In genomic region chr17:4004517-4005295, GRCh38 we compare ENCODE assay signal across 8 cellular contexts. TPM values are rescaled to one million over a fixed set of nuclear protein-coding genes. Genes with fewer than 3 reads are reported as not detected.
A peak's percentile ranks its signal among the peaks of the same experiment; 100 is the strongest.
DNase-seq lines count a peak whose midpoint lies in the region; ATAC-seq and TF ChIP-seq lines count a peak whose summit lies in the region.

No MANE protein-coding gene starts in this region.

- H2AFZ ChIP-seq in mammary epithelial cell (ENCODE audit: low read depth, low read length) = no peak overlapping the region

- H3K9ac ChIP-seq in mammary epithelial cell (ENCODE audit: insufficient read depth, low read length) (no peak overlapping the region), liver (ENCODE audit: low read depth in 1 of 2, low read length in 2 of 2) (no peak overlapping the region)

- H3K4me2 ChIP-seq in mammary epithelial cell (ENCODE audit: insufficient read depth, low read depth, low read length) = no peak overlapping the region

- TF ChIP-seq CTCF in CD14-positive monocyte (IDR thresholded peaks at IDR 0.05) = peak; percentile 99
- TF ChIP-seq CTCF in WI38 (IDR thresholded peaks at IDR 0.05; ENCODE audit: low read depth, low read length) = peak; percentile 60
- peak; percentile 59 to 72 for TF ChIP-seq CTCF in mammary epithelial cell (conservative IDR thresholded peaks at IDR 0.05 in 1 of 2, IDR thresholded peaks at IDR 0.05 in 1 of 2; ENCODE audit: extremely low read depth in 1 of 2, insufficient read depth in 1 of 2, low read depth in 1 of 2, low read length in 2 of 2)
- peak; percentile 68 for TF ChIP-seq CTCF in liver (IDR thresholded peaks at IDR 0.05; ENCODE audit: low read depth, low read length, missing input control)

- in situ Hi-C loops in mammary epithelial cell (cut with MboI; ENCODE audit: low sequenced_read_pairs in 2 of 2) = no loop called here

- peaks cover 49 to 52% of the 10 kb centered on the region in 2 donors for H3K36me3 Mint-ChIP-seq in CD14-positive monocyte

- no peaks in the 10 kb centered on the region for H3K79me2 ChIP-seq in mammary epithelial cell (ENCODE audit: insufficient read depth, low read length)

- H3K27ac ChIP-seq in mammary epithelial cell (ENCODE audit: insufficient read depth, low read depth, low read length) = no peak overlapping the region
- H3K27ac ChIP-seq in liver (ENCODE audit: low read depth in 1 of 2, low read length in 2 of 2) = no peak overlapping the region

- WGBS in mammary epithelial cell (ENCODE audit: low coverage, missing lambda C conversion rate) = 31% methylated on average over 34 of the region's 44 CpGs
- WGBS in liver = 44% methylated on average over 44 of the region's 44 CpGs

- no TSS peak for BruUV-seq in mammary epithelial cell (replicated peaks; lab: Mats Ljungman, UMichigan)

- peak overlapping the region in 1 of 2 donors; percentile 75 for H3K4me3 Mint-ChIP-seq in CD14-positive monocyte

- H3K36me3 ChIP-seq in mammary epithelial cell (ENCODE audit: insufficient read depth, low read length) (no peaks in the 10 kb centered on the region), liver (ENCODE audit: control insufficient read depth in 4 of 4, insufficient read depth in 3 of 4, low read depth in 1 of 4, low read length in 3 of 4) (peaks cover 16 to 45% (median 29%) of the 10 kb centered on the region in 4 donors)

- peaks cover 1 to 19% (median 3%) of the 10 kb centered on the region in 3 donors for H3K27me3 Mint-ChIP-seq in CD14-positive monocyte (ENCODE audit: low read depth in 3 of 3)

- no peaks in the 10 kb centered on the region for H4K20me1 ChIP-seq in mammary epithelial cell (ENCODE audit: insufficient read depth, low read length)

- H3K27me3 ChIP-seq in mammary epithelial cell (ENCODE audit: insufficient read depth, low read length) (no peaks in the 10 kb centered on the region), liver (ENCODE audit: control insufficient read depth in 4 of 4, insufficient read depth in 4 of 4, low read length in 3 of 4) (no peaks in the 10 kb centered on the region)

- H3K27ac Mint-ChIP-seq in CD14-positive monocyte = peak overlapping the region in 5 of 7 donors; percentile 61 to 79 (median 70)

- H3K4me1 Mint-ChIP-seq in CD14-positive monocyte = peaks cover 26% of the 10 kb centered on the region

- peak; percentile 80 to 86 for TF ChIP-seq RAD21 in liver (IDR thresholded peaks at IDR 0.05)

- dilution Hi-C loops in mammary epithelial cell (cut with HindIII; ENCODE audit: low sequenced_read_pairs) = loop anchor here (5.0 kb wide), 2 partner anchors 93 to 97 kb away; no protein-coding TSS in a partner anchor

- no peaks in the 10 kb centered on the region for H3K4me1 ChIP-seq in mammary epithelial cell (ENCODE audit: insufficient read depth, low read length)
- peaks cover 5 to 15% (median 12%) of the 10 kb centered on the region in 4 donors for H3K4me1 ChIP-seq in liver (ENCODE audit: control insufficient read depth in 4 of 4, insufficient read depth in 4 of 4, low read length in 3 of 4)

- H3K4me3 ChIP-seq in WI38 (ENCODE audit: low read depth, low read length) = no peak overlapping the region
- no peak overlapping the region for H3K4me3 ChIP-seq in mammary epithelial cell (replicated peaks in 1 of 3; ENCODE audit: insufficient read depth in 1 of 3, low read depth in 2 of 3, low read length in 3 of 3)
- no peak overlapping the region for H3K4me3 ChIP-seq in liver (ENCODE audit: low read depth in 1 of 3, low read length in 3 of 3)

- intact Hi-C loops in CD14-positive monocyte (cut with micrococcal nuclease) = loop anchor here (2.0 to 10.0 kb wide), 6 partner anchors 40 to 270 kb away; partner anchors contain the start of gene ATP2A3 (in 2 of the 2)
- intact Hi-C loops in mammary epithelial cell (cut with micrococcal nuclease) = loop anchor here (1.0 to 2.0 kb wide), 2 partner anchors 70 to 91 kb away; no protein-coding TSS in a partner anchor

- peak; percentile 59 for DNase-seq in CD14-positive monocyte (ENCODE audit: low spot score)
- DNase-seq in Kasumi-1 (lab: John Stamatoyannopoulos, UW) = peak; percentile 30 to 41
- no peak for DNase-seq in mammary epithelial cell
- peak; percentile 25 for DNase-seq in stimulated activated CD8-positive, alpha-beta memory T cell treated with anti-CD3 and anti-CD28 coated beads, Interleukin-15, amount 100 ng/mL, for 1 hour (ENCODE audit: low read depth)
- DNase-seq in KG1 (lab: John Stamatoyannopoulos, UW) = no peak

- CTCF ChIA-PET in mammary epithelial cell (lab: Charles Lee; ENCODE audit: low non-redundant PET) = no interaction called here

- no peak for ATAC-seq in GM19455 (IDR thresholded peaks at IDR 0.05; ENCODE audit: unreplicated experiment)

- H3K9me3 ChIP-seq in mammary epithelial cell (replicated peaks; ENCODE audit: insufficient read depth, low read length) = no peaks in the 10 kb centered on the region
- H3K9me3 ChIP-seq in liver (ENCODE audit: control insufficient read depth in 4 of 4, low read length in 3 of 4) = no peaks in the 10 kb centered on the region

- H3K9me3 Mint-ChIP-seq in CD14-positive monocyte = peaks cover 0 to 1% (median 0%) of the 10 kb centered on the region in 7 donors

TF ChIP-seq in liver, 16 proteins besides CTCF, POLR2A, EP300 and RAD21:
- TF ChIP-seq EGR1 (IDR thresholded peaks at IDR 0.05; ENCODE audit: low read depth in 2 of 2) (no peak), FOXA2 (IDR thresholded peaks at IDR 0.05) (no peak), YY1 (IDR thresholded peaks at IDR 0.05) (no peak), HNF4G (IDR thresholded peaks at IDR 0.05) (no peak)
TF ChIP-seq in liver: peak in this region for 0.

RNA-seq across cellular contexts. Expression of gene ATP2A3, which starts 40.5 kb away (rescaled TPM):
- polyA plus RNA-seq in CD14-positive monocyte (1 to 10 TPM; 6.9 to 9.5 TPM), mammary epithelial cell (not detected), liver (1 to 10 TPM; 1.4 to 1.8 TPM)
- total RNA-seq in mammary epithelial cell (under 1 TPM in 1 of 2 donors, not detected in 1; 0.19 TPM), liver (10 to 100 TPM in 1 of 2 donors, 1 to 10 TPM in 1; 4.6 to 17.1 TPM)
- not detected for polyA minus RNA-seq in mammary epithelial cell

Comparison
In these comparisons a context has a peak if more than half of its experiments do, and no peak if none do; other contexts are left out.
1. DNase-seq: peak in CD14-positive monocyte (single experiment), Kasumi-1 (2 of 2) and stimulated activated CD8-positive, alpha-beta memory T cell treated with anti-CD3 and anti-CD28 coated beads, Interleukin-15, amount 100 ng/mL, for 1 hour (single experiment); none in mammary epithelial cell (single experiment) and KG1 (single experiment).
2. Peak in every context shown above with its lines, with median percentiles within 50 percentile points of each other: CTCF ChIP-seq.